ENCODE assay signal across 10 cellular contexts in genomic region chr6:146357578-146358340, GRCh38.
A peak's percentile ranks its signal among the peaks of the same experiment; 100 is the strongest.
DNase-seq lines count a peak whose midpoint lies in the region; ATAC-seq and TF ChIP-seq lines count a peak whose summit lies in the region.
"Had no signal": no experiment of that assay in that cellular context is flagged by ENCODE, and none has a peak within 500 bp of the region (broad histone marks: within the 10 kb centered on the region; RNA-seq: fewer than 3 reads in every experiment).

No MANE protein-coding gene starts in this region.

- no peaks in the 10 kb centered on the region for H3K9me3 Mint-ChIP-seq in activated naive CD8-positive, alpha-beta T cell treated with anti-CD3 and anti-CD28 coated beads for 36 hours

- H3K36me3 ChIP-seq in MM.1S (replicated peaks; ENCODE audit: insufficient read depth, low read length) = no peaks in the 10 kb centered on the region
- H3K36me3 ChIP-seq: pancreas had no signal

- no peaks in the 10 kb centered on the region for H3K79me2 ChIP-seq in MM.1S (ENCODE audit: low read length)

- H3K4me1 Mint-ChIP-seq in activated naive CD8-positive, alpha-beta T cell treated with anti-CD3 and anti-CD28 coated beads for 36 hours = no peaks in the 10 kb centered on the region

- no peak overlapping the region for H3K27ac Mint-ChIP-seq in activated naive CD8-positive, alpha-beta T cell treated with anti-CD3 and anti-CD28 coated beads for 36 hours

- DNase-seq in GM12864 (ENCODE audit: low read depth) (peak; percentile 8), MM.1S (peak; percentile 66), stromal cell of bone marrow (ENCODE audit: low read depth) (peak; percentile 81)
- DNase-seq in stimulated activated naive CD4-positive, alpha-beta T cell (lab: John Stamatoyannopoulos, UW) = no peak
- no peak for DNase-seq in activated naive CD8-positive, alpha-beta T cell treated with anti-CD3 and anti-CD28 coated beads for 36 hours
- DNase-seq: pancreas had no signal

- peaks cover 7% of the 10 kb centered on the region for H3K27me3 Mint-ChIP-seq in activated naive CD8-positive, alpha-beta T cell treated with anti-CD3 and anti-CD28 coated beads for 36 hours

- no peaks in the 10 kb centered on the region for H3K27me3 ChIP-seq in MM.1S (replicated peaks; ENCODE audit: insufficient read depth, low read length)
- H3K27me3 ChIP-seq: pancreas had no signal

- H3K9ac ChIP-seq in MM.1S (ENCODE audit: low read length) = peak overlapping the region; percentile 29; the same call in 1 of the 2 replicates

- no peak overlapping the region for H3K4me3 ChIP-seq in GM12864 (ENCODE audit: low read depth, low read length)
- peak overlapping the region; percentile 25 for H3K4me3 ChIP-seq in MM.1S (ENCODE audit: low read length)
- H3K4me3 ChIP-seq: pancreas, SK-N-MC had no signal

- no peaks in the 10 kb centered on the region for H3K9me3 ChIP-seq in MM.1S (replicated peaks; ENCODE audit: insufficient read depth, low read length)
- H3K9me3 ChIP-seq: pancreas had no signal

- H3K27ac ChIP-seq in MM.1S (ENCODE audit: low read length) (peak overlapping the region; percentile 72), cingulate gyrus (ENCODE audit: low read depth, low read length) (peak overlapping the region; percentile 61)
- H3K27ac ChIP-seq: pancreas, SK-N-MC had no signal

- peaks cover 11% of the 10 kb centered on the region; the same call in 1 of the 2 replicates for H3K4me1 ChIP-seq in MM.1S (ENCODE audit: low read length)
- H3K4me1 ChIP-seq: pancreas had no signal

- ATAC-seq in GM21737 (IDR thresholded peaks at IDR 0.05; ENCODE audit: unreplicated experiment) (peak; percentile 65), HG03175 (IDR thresholded peaks at IDR 0.05; ENCODE audit: unreplicated experiment) (no peak)

- H3K36me3 Mint-ChIP-seq in activated naive CD8-positive, alpha-beta T cell treated with anti-CD3 and anti-CD28 coated beads for 36 hours = no peaks in the 10 kb centered on the region

- H4K20me1 ChIP-seq in MM.1S (ENCODE audit: insufficient read depth, low read length) = no peaks in the 10 kb centered on the region

- 0 out of 2 replicates have a peak overlapping the region, but pooled peaks have one; percentile 43 for H2AFZ ChIP-seq in MM.1S (ENCODE audit: low read length)

- no peak for TF ChIP-seq CTCF in GM12864 (IDR thresholded peaks at IDR 0.05; ENCODE audit: low read depth, low read length, missing control alignments)
- no peak for TF ChIP-seq CTCF in MM.1S (IDR thresholded peaks at IDR 0.05; ENCODE audit: low read length)

- peaks cover 13% of the 10 kb centered on the region; the same call in 1 of the 2 replicates for H3F3A ChIP-seq in MM.1S (ENCODE audit: insufficient read depth, low read length)

- no peak overlapping the region for H3K4me3 Mint-ChIP-seq in activated naive CD8-positive, alpha-beta T cell treated with anti-CD3 and anti-CD28 coated beads for 36 hours

- H3K4me2 ChIP-seq in MM.1S (ENCODE audit: low read depth, low read length) = peak overlapping the region; percentile 64

- no peaks in the 10 kb centered on the region for H3K9me2 ChIP-seq in MM.1S (replicated peaks; ENCODE audit: insufficient read depth, low read length)

Comparison
In these comparisons a context has a peak if more than half of its experiments do, and no peak if none do; other contexts are left out.
1. DNase-seq: peak in GM12864 (single experiment), MM.1S (single experiment) and stromal cell of bone marrow (single experiment); none in stimulated activated naive CD4-positive, alpha-beta T cell (0 of 6) and activated naive CD8-positive, alpha-beta T cell treated with anti-CD3 and anti-CD28 coated beads for 36 hours (single experiment).